ENCODE assay signal across 23 cellular contexts in genomic region chr4:92060333-92060732, GRCh38.
"Had no signal": no experiment of that assay in that cellular context is flagged by ENCODE, and none has a peak within 500 bp of the region (broad histone marks: within the 10 kb centered on the region; RNA-seq: fewer than 3 reads in every experiment).

No MANE protein-coding gene starts in this region.

- H3K9me3 ChIP-seq: esophagus squamous epithelium, gastrocnemius medialis, lower lobe of right lung, transverse colon had no signal

- H3K36me3 Mint-ChIP-seq: activated CD4-positive, alpha-beta memory T cell treated with anti-CD3 and anti-CD28 coated beads for 36 hours; activated naive CD4-positive, alpha-beta T cell treated with anti-CD3 and anti-CD28 coated beads, Interleukin-2, amount 10 ng/mL, durations not matched to agents 7 days and 5 days; immature natural killer cell; naive thymus-derived CD8-positive, alpha-beta T cell; stimulated activated naive B cell treated with anti-CD40 and anti-IgM and Interleukin-4, amounts not matched to agents 10 μg/mL and 1 μg/mL and 100 μg/mL, for 72 hours had no signal

- H3K4me3 ChIP-seq: coronary artery, esophagus squamous epithelium, gastrocnemius medialis, lower lobe of right lung, smooth muscle cell, transverse colon had no signal

- H3K36me3 ChIP-seq: esophagus squamous epithelium, gastrocnemius medialis, lower lobe of right lung, transverse colon had no signal

- H3K27me3 ChIP-seq: esophagus squamous epithelium, gastrocnemius medialis, transverse colon had no signal

- H3K4me1 Mint-ChIP-seq: activated naive CD4-positive, alpha-beta T cell treated with anti-CD3 and anti-CD28 coated beads, Interleukin-2, amount 10 ng/mL, durations not matched to agents 7 days and 5 days; immature natural killer cell; naive thymus-derived CD8-positive, alpha-beta T cell; stimulated activated naive B cell treated with anti-CD40 and anti-IgM and Interleukin-4, amounts not matched to agents 10 μg/mL and 1 μg/mL and 100 μg/mL, for 72 hours had no signal

- H3K4me2 ChIP-seq: smooth muscle cell had no signal

- H3K27me3 Mint-ChIP-seq: activated CD4-positive, alpha-beta memory T cell treated with anti-CD3 and anti-CD28 coated beads for 36 hours; activated naive CD4-positive, alpha-beta T cell treated with anti-CD3 and anti-CD28 coated beads, Interleukin-2, amount 10 ng/mL, durations not matched to agents 7 days and 5 days; naive thymus-derived CD8-positive, alpha-beta T cell; stimulated activated naive B cell treated with anti-CD40 and anti-IgM and Interleukin-4, amounts not matched to agents 10 μg/mL and 1 μg/mL and 100 μg/mL, for 72 hours had no signal

- H3K4me3 Mint-ChIP-seq: activated CD4-positive, alpha-beta memory T cell treated with anti-CD3 and anti-CD28 coated beads for 36 hours; activated naive CD4-positive, alpha-beta T cell treated with anti-CD3 and anti-CD28 coated beads, Interleukin-2, amount 10 ng/mL, durations not matched to agents 7 days and 5 days; immature natural killer cell; naive thymus-derived CD8-positive, alpha-beta T cell; stimulated activated naive B cell treated with anti-CD40 and anti-IgM and Interleukin-4, amounts not matched to agents 10 μg/mL and 1 μg/mL and 100 μg/mL, for 72 hours had no signal

- ATAC-seq: gastrocnemius medialis; left lobe of liver; lower lobe of right lung; naive thymus-derived CD8-positive, alpha-beta T cell; sciatic nerve had no signal

- H3K27ac ChIP-seq: coronary artery, esophagus squamous epithelium, gastrocnemius medialis, lower lobe of right lung, transverse colon had no signal

- H3K27ac Mint-ChIP-seq: activated CD4-positive, alpha-beta memory T cell treated with anti-CD3 and anti-CD28 coated beads for 36 hours; activated naive CD4-positive, alpha-beta T cell treated with anti-CD3 and anti-CD28 coated beads, Interleukin-2, amount 10 ng/mL, durations not matched to agents 7 days and 5 days; immature natural killer cell; naive thymus-derived CD8-positive, alpha-beta T cell; stimulated activated naive B cell treated with anti-CD40 and anti-IgM and Interleukin-4, amounts not matched to agents 10 μg/mL and 1 μg/mL and 100 μg/mL, for 72 hours had no signal

- H3K4me1 ChIP-seq: esophagus squamous epithelium, gastrocnemius medialis, lower lobe of right lung, transverse colon had no signal

- DNase-seq: activated CD4-positive, alpha-beta memory T cell treated with anti-CD3 and anti-CD28 coated beads for 36 hours; activated CD4-positive, alpha-beta T cell treated with anti-CD3 and anti-CD28 coated beads for 4 hours; activated CD4-positive, CD25-positive, alpha-beta regulatory T cell; activated effector memory CD4-positive, alpha-beta T cell treated with anti-CD3 and anti-CD28 coated beads, Interleukin-2, amount 50 U/mL, for 16 hours; activated naive CD4-positive, alpha-beta T cell treated with anti-CD3 and anti-CD28 coated beads, Interleukin-2, amount 10 ng/mL, durations not matched to agents 7 days and 5 days; amygdala; cerebellar nuclear complex; esophagus squamous epithelium; gastrocnemius medialis; head of caudate nucleus; immature natural killer cell; lower lobe of right lung; naive thymus-derived CD8-positive, alpha-beta T cell; stimulated activated CD4-positive, alpha-beta T cell treated with anti-CD3 and anti-CD28 coated beads, Interleukin-15, amount 100 ng/mL, for 24 hours; stimulated activated CD4-positive, alpha-beta T cell treated with anti-CD3 and anti-CD28 coated beads, Interleukin-2, amount 100 ng/mL, for 48 hours; stimulated activated CD8-positive, alpha-beta memory T cell treated with anti-CD3 and anti-CD28 coated beads, Interleukin-4, amount 100 ng/mL, for 48 hours; stimulated activated naive B cell treated with anti-CD40 and anti-IgM and Interleukin-4, amounts not matched to agents 10 μg/mL and 1 μg/mL and 100 μg/mL, for 72 hours; T1000; transverse colon had no signal

- H3K9me3 Mint-ChIP-seq: activated naive CD4-positive, alpha-beta T cell treated with anti-CD3 and anti-CD28 coated beads, Interleukin-2, amount 10 ng/mL, durations not matched to agents 7 days and 5 days had no signal
